ENCODE assay signal across 17 cellular contexts in genomic region chr5:24347206-24347605, GRCh38.
"Had no signal": no experiment of that assay in that cellular context is flagged by ENCODE, and none has a peak within 500 bp of the region (broad histone marks: within the 10 kb centered on the region; RNA-seq: fewer than 3 reads in every experiment).

No MANE protein-coding gene starts in this region.

- H3K9me3 ChIP-seq: ovary, psoas muscle, testis had no signal

- H3K36me3 ChIP-seq: ovary, spleen, WERI-Rb-1 had no signal

- H3K4me3 ChIP-seq: ovary, psoas muscle, spleen, testis had no signal

- H3K4me1 ChIP-seq: psoas muscle, spleen, testis had no signal

- DNase-seq: activated CD4-positive, alpha-beta T cell treated with anti-CD3 and anti-CD28 coated beads for 1 hour; activated CD8-positive, alpha-beta memory T cell treated with anti-CD3 and anti-CD28 coated beads for 24 hours; activated CD8-positive, alpha-beta memory T cell treated with anti-CD3 and anti-CD28 coated beads, Interleukin-2, amount 50 U/mL, for 48 hours; activated effector memory CD4-positive, alpha-beta T cell treated with Interleukin-2 at 50 U/mL for 16 hours; activated naive CD4-positive, alpha-beta T cell treated with anti-CD3 and anti-CD28 coated beads, Interleukin-2, amount 50 U/mL, for 16 hours; activated T-cell treated with anti-CD3 and anti-CD28 coated beads, Interleukin-2, amount 50 U/mL, for 48 hours; aorta; effector CD4-positive, alpha-beta T cell; naive thymus-derived CD4-positive, alpha-beta T cell; ovary; psoas muscle; spleen; stimulated activated CD4-positive, alpha-beta T cell treated with anti-CD3 and anti-CD28 coated beads, Interleukin-4, amount 100 ng/mL, for 4 hours; testis; WERI-Rb-1 had no signal

- H3K27ac ChIP-seq: ovary, psoas muscle, spleen, testis, WERI-Rb-1 had no signal

- ATAC-seq: naive thymus-derived CD4-positive, alpha-beta T cell; psoas muscle; sciatic nerve; stimulated activated memory B cell treated with anti-CD40 and anti-IgM and Interleukin-4, amounts not matched to agents 10 μg/mL and 1 μg/mL and 100 μg/mL, for 72 hours had no signal

- H3K27me3 ChIP-seq: ovary, spleen, testis had no signal
